In the genomic region with DNA sequence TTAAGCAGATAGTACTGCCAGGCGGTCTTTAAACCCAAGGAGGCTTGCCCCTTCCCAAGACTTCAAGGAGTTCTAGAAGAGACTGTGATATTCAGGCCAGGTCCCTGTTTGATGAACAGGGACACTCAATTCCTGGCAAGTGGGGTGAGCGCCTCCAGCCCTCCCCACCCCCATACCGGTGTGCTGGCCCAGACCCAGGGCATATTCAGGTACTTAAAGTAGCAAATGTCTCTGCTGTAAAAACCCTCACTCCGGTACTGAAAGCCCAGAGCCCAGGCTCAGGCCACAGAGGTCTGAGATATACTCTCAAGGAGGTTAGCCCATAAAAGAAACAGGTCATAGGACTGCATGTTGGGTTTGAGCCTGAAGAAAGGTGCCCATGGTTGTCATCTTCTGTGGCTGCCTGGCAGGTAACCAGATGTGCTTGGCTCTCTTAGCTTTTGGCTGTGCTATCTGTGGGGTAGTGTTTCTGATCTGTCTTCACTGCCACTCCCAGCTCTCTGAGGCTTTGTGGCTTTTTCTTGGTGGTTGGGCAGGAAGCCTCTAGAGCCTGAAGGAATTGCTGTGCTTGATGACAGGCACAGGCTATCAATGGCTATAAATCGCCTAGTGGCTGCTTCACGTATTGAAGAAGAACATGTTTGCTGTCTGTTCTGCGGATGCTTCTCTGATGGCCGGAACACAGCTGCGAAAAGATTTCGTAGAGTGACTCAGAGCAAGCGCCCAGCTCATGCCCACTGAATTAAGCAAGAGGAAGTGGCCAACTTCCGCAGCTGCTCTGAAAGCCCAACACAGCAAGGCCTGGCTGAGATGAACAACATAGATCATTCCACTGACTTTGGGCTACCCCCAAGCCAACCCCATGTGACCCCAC, we compare ENCODE assay signal across 8 cellular contexts.
DNase-seq lines count a peak whose midpoint lies in the region; TF ChIP-seq lines count a peak whose summit lies in the region.

No MANE protein-coding gene starts in this region.

- no peak overlapping the region for H2BK5ac ChIP-seq in H9 (ENCODE audit: insufficient read length, low read length)

- H2BK15ac ChIP-seq in H9 (ENCODE audit: low read depth, low read length) = no peak overlapping the region

- no peaks in the 10 kb centered on the region for H3K9me3 ChIP-seq in H9 (ENCODE audit: control insufficient read depth, low read depth, low read length)

- H3K27me3 ChIP-seq in H9 (ENCODE audit: insufficient read depth, low read length) = no peaks in the 10 kb centered on the region

- no peak overlapping the region for H4K5ac ChIP-seq in H9 (ENCODE audit: insufficient read length, low read depth, low read length)

- TF ChIP-seq CTCF in H9 (conservative IDR thresholded peaks at IDR 0.05) = peak; percentile 13; the same call in 1 of the 3 replicates

- peak overlapping the region in 1 of 3 experiments; percentile 66; a peak in 2 of 7 replicates for H3K27ac Mint-ChIP-seq in H9

- H3K56ac ChIP-seq in H9 (ENCODE audit: insufficient read length, low read depth, low read length) = no peak overlapping the region

- H2BK20ac ChIP-seq in H9 (ENCODE audit: low read depth, low read length, poor library complexity, severe bottlenecking) = no peak overlapping the region

- peak; percentile 90 for DNase-seq in GM03348 (ENCODE audit: low spot score)
- no peak for DNase-seq in H9
- DNase-seq in NOMO-1 (lab: John Stamatoyannopoulos, UW; ENCODE audit: unreplicated experiment in 2 of 2) = peak; percentile 96 to 97
- peak; percentile 58 for DNase-seq in activated T-helper 1 cell treated with Interleukin-2 at 50 U/mL for 16 hours (ENCODE audit: low read depth)
- DNase-seq in head of caudate nucleus = peak in 39 of 42 donors; percentile 25 to 85 (median 66)
- DNase-seq in NCI-H1436 (lab: John Stamatoyannopoulos, UW) = no peak
- DNase-seq in NCI-H510A treated with DMSO at 0.1 percent for 48 hours (lab: John Stamatoyannopoulos, UW) = no peak

- no peaks in the 10 kb centered on the region; the same call in 1 of the 2 replicates for H3K27me3 Mint-ChIP-seq in H9 (ENCODE audit: low read depth)

- H3K4me1 ChIP-seq in H9 (ENCODE audit: insufficient read depth, low read length) = no peaks in the 10 kb centered on the region

- H3K9ac ChIP-seq in H9 (ENCODE audit: extremely low read depth, insufficient read length, low read length) = no peak overlapping the region

- no peaks in the 10 kb centered on the region for H4K20me1 ChIP-seq in H9 (ENCODE audit: control insufficient read depth, insufficient read depth, insufficient read length)

- no peak overlapping the region for H3T11ph ChIP-seq in H9 (ENCODE audit: low read length)

- H3K18ac ChIP-seq in H9 (ENCODE audit: insufficient read length, low read depth, low read length) = no peak overlapping the region

- H3K4me3 ChIP-seq in skin epidermis = no peak overlapping the region

- H3K79me1 ChIP-seq in H9 (ENCODE audit: insufficient read depth, low read depth, low read length, poor library complexity, severe bottlenecking) = no peaks in the 10 kb centered on the region

- H2BK12ac ChIP-seq in H9 (ENCODE audit: insufficient read length, low read depth, low read length) = no peak overlapping the region

- no peak overlapping the region for H3K27ac ChIP-seq in H9 (ENCODE audit: insufficient read length, low read depth, low read length)
- H3K27ac ChIP-seq in skin epidermis = peak overlapping the region; percentile 26 to 94 (median 82)

- H3K36me3 Mint-ChIP-seq in H9 (ENCODE audit: insufficient read depth in 1 of 3, low read depth in 3 of 3) = peaks cover 6 to 19% (median 12%) of the 10 kb centered on the region in 3 experiments

- H4K8ac ChIP-seq in H9 (replicated peaks; ENCODE audit: insufficient read length, low read depth, low read length) = no peak overlapping the region

- H3K4me2 ChIP-seq in H9 (ENCODE audit: insufficient read depth, insufficient read length, low read length) = no peak overlapping the region

- H2AFZ ChIP-seq in H9 (ENCODE audit: low read length) = no peak overlapping the region

- no peak overlapping the region for H2BK120ac ChIP-seq in H9 (ENCODE audit: low read depth, low read length, poor library complexity, severe bottlenecking)

- no peak overlapping the region for H3K23ac ChIP-seq in H9 (ENCODE audit: insufficient read length, low read depth, low read length)

- peaks cover 16 to 17% of the 10 kb centered on the region in 2 experiments for H3K4me1 Mint-ChIP-seq in H9

- no peak overlapping the region for H3K14ac ChIP-seq in H9 (ENCODE audit: insufficient read depth, low read length)

- no peaks in the 10 kb centered on the region for H3K23me2 ChIP-seq in H9 (ENCODE audit: insufficient read length, low read depth, low read length, poor library complexity, severe bottlenecking)

- H3K4me3 Mint-ChIP-seq in H9 = no peak overlapping the region

- peaks cover 10 to 21% of the 10 kb centered on the region in 2 experiments for H3K9me3 Mint-ChIP-seq in H9

- H2AK5ac ChIP-seq in H9 (ENCODE audit: insufficient read length, low read length) = no peak overlapping the region

- H3K4ac ChIP-seq in H9 (ENCODE audit: low read depth, low read length) = no peak overlapping the region

- intact Hi-C loops in head of caudate nucleus (cut with DNase I) = loop anchor here (10.0 kb wide), 1 partner anchor 190 kb away; no protein-coding TSS in a partner anchor

- no CpG with 5 or more reads among the region's 12 CpGs for WGBS in H9 (ENCODE audit: extremely low coverage, insufficient read length, low lambda C conversion rate)

- no peaks in the 10 kb centered on the region for H3K79me2 ChIP-seq in H9 (ENCODE audit: insufficient read depth, low read length)

- H4K91ac ChIP-seq in H9 (ENCODE audit: insufficient read length, low read depth, low read length) = no peak overlapping the region

Comparison
In these comparisons a context has a peak if more than half of its experiments do, and no peak if none do; other contexts are left out.
1. DNase-seq: peak in GM03348 (single experiment), NOMO-1 (2 of 2), activated T-helper 1 cell treated with Interleukin-2 at 50 U/mL for 16 hours (single experiment) and head of caudate nucleus (39 of 42); none in H9 (single experiment), NCI-H1436 (single experiment) and NCI-H510A treated with DMSO at 0.1 percent for 48 hours (single experiment).